In the genomic region with DNA sequence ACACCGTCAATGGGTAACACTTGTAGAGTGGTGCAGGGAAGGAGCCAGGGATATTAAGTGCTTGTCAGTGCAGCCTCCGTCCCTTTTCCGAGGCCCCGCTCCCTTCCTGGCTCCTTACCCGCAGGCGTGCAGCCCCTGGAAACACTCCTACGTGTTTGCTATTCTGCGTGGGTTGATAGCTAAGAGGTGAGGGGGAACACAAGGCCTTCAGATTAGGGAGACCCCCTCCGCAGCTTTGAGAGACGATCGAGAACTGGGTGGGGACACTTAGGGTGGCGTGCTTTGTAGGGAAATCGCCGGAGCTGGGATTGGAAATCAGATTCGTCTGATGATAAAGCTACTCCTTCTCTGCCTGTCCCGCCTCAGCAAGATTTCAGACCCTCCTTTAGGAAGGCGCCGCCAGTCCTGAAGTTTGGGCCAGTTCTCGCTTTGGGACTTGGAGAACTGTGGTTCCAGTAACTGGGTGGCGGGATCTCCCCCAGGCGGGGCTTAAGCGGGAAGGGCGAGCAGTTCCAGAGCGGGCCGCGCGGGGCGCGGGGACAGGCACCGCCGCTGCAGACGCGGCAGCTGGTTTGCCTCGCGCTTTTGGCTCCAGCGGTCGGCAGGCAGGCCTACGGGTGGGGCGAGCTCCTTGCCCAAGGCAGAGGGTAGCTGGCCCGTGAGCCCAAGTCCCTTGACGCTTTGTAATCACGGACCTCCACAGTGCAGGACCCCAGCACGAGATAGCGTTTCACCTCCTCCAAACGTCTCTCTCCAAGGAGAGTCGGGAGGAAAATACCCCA, we compare ENCODE assay signal across 8 cellular contexts. TPM values are rescaled to one million over a fixed set of nuclear protein-coding genes. Genes with fewer than 3 reads are reported as not detected.
DNase-seq lines count a peak whose midpoint lies in the region; ATAC-seq, FAIRE-seq and TF ChIP-seq lines count a peak whose summit lies in the region.

No MANE protein-coding gene starts in this region.

- peak; percentile 74 for DNase-seq in ACHN
- DNase-seq in NCI-H526 (lab: John Stamatoyannopoulos, UW) = peak; percentile 35 to 78
- DNase-seq in activated CD8-positive, alpha-beta memory T cell treated with anti-CD3 and anti-CD28 coated beads, Interleukin-2, amount 50 U/mL, for 24 hours (ENCODE audit: extremely low read depth) = peak; percentile 8
- peak; percentile 67 for DNase-seq in endothelial cell of umbilical vein (ENCODE audit: low read depth, low spot score)
- peak; percentile 82 for DNase-seq in midbrain (lab: John Stamatoyannopoulos, UW)
- peak; percentile 41 to 43 for DNase-seq in stimulated activated CD8-positive, alpha-beta memory T cell treated with anti-CD3 and anti-CD28 coated beads, Interleukin-15, amount 100 ng/mL, for 48 hours (ENCODE audit: low read depth in 2 of 2)

- peaks cover 20 to 26% of the 10 kb centered on the region in 2 experiments for H3K27me3 ChIP-seq in endothelial cell of umbilical vein (ENCODE audit: control insufficient read depth in 2 of 2, insufficient read depth in 2 of 2, low read length in 2 of 2)

- POLR2A ChIA-PET in endothelial cell of umbilical vein (lab: Charles Lee) = no interaction called here

- H4K20me1 ChIP-seq in endothelial cell of umbilical vein (replicated peaks; ENCODE audit: control insufficient read depth, extremely low read depth, insufficient read depth, low read length) = no peaks in the 10 kb centered on the region

- in situ Hi-C loops in ACHN (cut with HindIII; ENCODE audit: low pct_ligation_motif_present, low pct_unique_long_range_greater_than_20kb, low sequenced_read_pairs) = no loop called here

- CTCF ChIA-PET in endothelial cell of umbilical vein (lab: Charles Lee) = interaction anchor here (0.7 to 2.8 kb wide), 14 partner anchors 9 to 55 kb away, joined by 3 to 28 read pairs (median 6); no protein-coding TSS in a partner anchor

- no peak overlapping the region for H3K27ac ChIP-seq in endothelial cell of umbilical vein (ENCODE audit: insufficient read depth, low read depth, low read length)

- peak; percentile 74 to 87 for TF ChIP-seq CTCF in endothelial cell of umbilical vein (IDR thresholded peaks at IDR 0.05; ENCODE audit: extremely low read depth in 1 of 2, insufficient read depth in 1 of 2, low read depth in 1 of 2, low read length in 2 of 2)

- peak overlapping the region; percentile 40 to 65 (median 51) for H3K4me3 ChIP-seq in endothelial cell of umbilical vein (replicated peaks in 1 of 3; ENCODE audit: insufficient read depth in 1 of 3, low read depth in 1 of 3, low read length in 3 of 3)

- no TSS peak for BruUV-seq in endothelial cell of umbilical vein (replicated peaks; lab: Mats Ljungman, UMichigan)

- peaks cover 5% of the 10 kb centered on the region for H3K4me1 ChIP-seq in endothelial cell of umbilical vein (ENCODE audit: control insufficient read depth, extremely low read depth, insufficient read depth, low read length)

- intact Hi-C loops in endothelial cell of umbilical vein (cut with micrococcal nuclease) = loop anchor here (1.0 kb wide), 1 partner anchor 8 kb away; a partner anchor contains a TSS

- ATAC-seq in GM18867 (IDR thresholded peaks at IDR 0.05; ENCODE audit: unreplicated experiment) (peak; percentile 95), HG03196 (IDR thresholded peaks at IDR 0.05; ENCODE audit: unreplicated experiment) (peak; percentile 80)

- H3K79me2 ChIP-seq in endothelial cell of umbilical vein (ENCODE audit: control insufficient read depth, insufficient read depth, low read length) = no peaks in the 10 kb centered on the region

- H3K4me2 ChIP-seq in endothelial cell of umbilical vein (ENCODE audit: insufficient read depth, low read length) = peak overlapping the region; percentile 89

- peak overlapping the region; percentile 88 for H2AFZ ChIP-seq in endothelial cell of umbilical vein (ENCODE audit: low read depth, low read length)

- no peaks in the 10 kb centered on the region for H3K9me3 ChIP-seq in endothelial cell of umbilical vein (replicated peaks; ENCODE audit: control insufficient read depth, insufficient read depth, low read length)

- peak overlapping the region; percentile 54 for H3K9ac ChIP-seq in endothelial cell of umbilical vein (replicated peaks; ENCODE audit: extremely low read depth, insufficient read depth, low read length)

- dilution Hi-C loops in endothelial cell of umbilical vein (cut with MboI; ENCODE audit: extremely low pct_ligation_motif_present, low sequenced_read_pairs) = no loop called here

- FAIRE-seq in endothelial cell of umbilical vein (lab: Jason Lieb, UNC) = peak; percentile 80

- no peak for TF ChIP-seq POLR2A in endothelial cell of umbilical vein (IDR thresholded peaks at IDR 0.05; ENCODE audit: low read depth, low read length)

- no peaks in the 10 kb centered on the region for H3K9me1 ChIP-seq in endothelial cell of umbilical vein (replicated peaks; ENCODE audit: control insufficient read depth, extremely low read depth, insufficient read depth, low read length)

- no peaks in the 10 kb centered on the region for H3K36me3 ChIP-seq in endothelial cell of umbilical vein (ENCODE audit: control insufficient read depth in 2 of 2, extremely low read depth in 1 of 2, insufficient read depth in 2 of 2, low read length in 2 of 2)

TF ChIP-seq in endothelial cell of umbilical vein, 7 proteins besides CTCF, POLR2A, EP300 and RAD21:
- TF ChIP-seq GATA2 (IDR thresholded peaks at IDR 0.05; ENCODE audit: insufficient read depth, insufficient read length, low read depth, low read length) (peak; percentile 21), FOS (IDR thresholded peaks at IDR 0.05; ENCODE audit: borderline replicate concordance, insufficient read depth, low read length) (no peak), EZH2 (IDR thresholded peaks at IDR 0.05; ENCODE audit: borderline replicate concordance, low read depth, low read length, severe bottlenecking) (peak; percentile 60), JUN (IDR thresholded peaks at IDR 0.05; ENCODE audit: borderline replicate concordance, insufficient read depth, insufficient read length, low read depth) (no peak), POLR2AphosphoS5 (IDR thresholded peaks at IDR 0.05; ENCODE audit: insufficient read depth, low read depth, low read length) (no peak)
- TF ChIP-seq, protein P1, sequence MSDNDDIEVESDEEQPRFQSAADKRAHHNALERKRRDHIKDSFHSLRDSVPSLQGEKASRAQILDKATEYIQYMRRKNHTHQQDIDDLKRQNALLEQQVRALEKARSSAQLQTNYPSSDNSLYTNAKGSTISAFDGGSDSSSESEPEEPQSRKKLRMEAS (IDR thresholded peaks at IDR 0.05; ENCODE audit: insufficient read depth, insufficient read length) = no peak

RNA-seq across cellular contexts. Expression of a gene that starts 8.0 kb away (rescaled TPM):
- total RNA-seq in endothelial cell of umbilical vein = 8.2 and 10.7 TPM in 2 replicates
- 4.8 and 5.7 TPM in 2 replicates for polyA plus RNA-seq in endothelial cell of umbilical vein
- polyA plus RNA-seq in endothelial cell of umbilical vein (2011; cell fraction: cytosol; rRNA removed) = 6.3 and 6.4 TPM in 2 replicates
- 8.0 and 8.5 TPM in 2 replicates for polyA plus RNA-seq in endothelial cell of umbilical vein (2011; cell fraction: nucleus; rRNA removed)
- polyA plus RNA-seq in endothelial cell of umbilical vein (2012) = 2.2 and 8.5 TPM in 2 replicates
- polyA minus RNA-seq in endothelial cell of umbilical vein = 2.9 and 4.0 TPM in 2 replicates
- not detected for polyA minus RNA-seq in endothelial cell of umbilical vein (2011; cell fraction: cytosol; rRNA and poly(A)+ RNA removed)
- 3.0 and 3.4 TPM in 2 replicates for polyA minus RNA-seq in endothelial cell of umbilical vein (2011; cell fraction: nucleus; rRNA and poly(A)+ RNA removed)

RNA-seq across cellular contexts. Expression of a gene that starts 48.2 kb away (rescaled TPM):
- total RNA-seq in endothelial cell of umbilical vein = 1.5 and 2.1 TPM in 2 replicates
- 10.5 and 10.7 TPM in 2 replicates for polyA plus RNA-seq in endothelial cell of umbilical vein
- polyA plus RNA-seq in endothelial cell of umbilical vein (2011; cell fraction: cytosol; rRNA removed) = 3.6 and 3.8 TPM in 2 replicates
- polyA plus RNA-seq in endothelial cell of umbilical vein (2011; cell fraction: nucleus; rRNA removed) = 61.1 and 77.6 TPM in 2 replicates
- 1.5 TPM in 2 replicates for polyA plus RNA-seq in endothelial cell of umbilical vein (2012)
- 10.1 and 16.8 TPM in 2 replicates for polyA minus RNA-seq in endothelial cell of umbilical vein
- not detected for polyA minus RNA-seq in endothelial cell of umbilical vein (2011; cell fraction: cytosol; rRNA and poly(A)+ RNA removed)
- 11.1 and 12.7 TPM in 2 replicates for polyA minus RNA-seq in endothelial cell of umbilical vein (2011; cell fraction: nucleus; rRNA and poly(A)+ RNA removed)

Comparison
In these comparisons a context has a peak if more than half of its experiments do, and no peak if none do; other contexts are left out.
1. DNase-seq: peak in every context shown above with its lines; median percentile 82 in midbrain; 74 in ACHN; 67 in endothelial cell of umbilical vein; 56 in NCI-H526; 42 in stimulated activated CD8-positive, alpha-beta memory T cell treated with anti-CD3 and anti-CD28 coated beads, Interleukin-15, amount 100 ng/mL, for 48 hours; 8 in activated CD8-positive, alpha-beta memory T cell treated with anti-CD3 and anti-CD28 coated beads, Interleukin-2, amount 50 U/mL, for 24 hours.